ENCODE assay signal across 15 cellular contexts in the genomic region with DNA sequence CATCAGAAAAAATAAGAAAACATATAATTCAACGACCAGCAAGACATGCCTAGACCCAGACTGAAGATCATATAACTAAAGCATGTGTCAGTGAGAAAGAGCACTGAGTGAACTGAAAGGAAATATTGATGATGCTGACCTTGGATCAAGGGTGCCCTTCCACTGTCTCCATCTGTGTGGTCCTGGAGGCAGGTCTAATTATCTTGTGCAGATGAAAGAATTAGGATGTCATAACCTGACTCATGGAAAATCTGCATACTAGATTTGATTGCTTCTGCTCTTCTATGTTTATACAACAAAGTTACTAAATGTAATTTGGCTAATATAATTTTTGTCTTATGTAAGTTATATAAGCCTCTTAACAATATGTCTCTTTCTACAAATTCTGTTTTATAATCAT.
A peak's percentile ranks its signal among the peaks of the same experiment; 100 is the strongest.
DNase-seq lines count a peak whose midpoint lies in the region; ATAC-seq, FAIRE-seq and TF ChIP-seq lines count a peak whose summit lies in the region.
"Had no signal": no experiment of that assay in that cellular context is flagged by ENCODE, and none has a peak within 500 bp of the region (broad histone marks: within the 10 kb centered on the region; RNA-seq: fewer than 3 reads in every experiment).

No MANE protein-coding gene starts in this region.

- ATAC-seq in sciatic nerve (peak; percentile 34), HG03025 (IDR thresholded peaks at IDR 0.05; ENCODE audit: low FRiP score, unreplicated experiment) (no peak), HG02798 (IDR thresholded peaks at IDR 0.05; ENCODE audit: poor library complexity, unreplicated experiment) (no peak)

- H2AFZ ChIP-seq in endothelial cell of umbilical vein (ENCODE audit: low read depth, low read length), result no peak overlapping the region

- no TSS peak for BruUV-seq in Caco-2 (replicated peaks; lab: Mats Ljungman, UMichigan)
- no TSS peak for BruUV-seq in endothelial cell of umbilical vein (replicated peaks; lab: Mats Ljungman, UMichigan)

- CTCF ChIA-PET in Caco-2 (lab: Charles Lee) (no interaction called here), endothelial cell of umbilical vein (lab: Charles Lee) (interaction anchor here (0.8 to 1.6 kb wide), 6 partner anchors 52 to 352 kb away, joined by 3 to 6 read pairs (median 3); a partner anchor contains a TSS)

- no peaks in the 10 kb centered on the region for H4K20me1 ChIP-seq in endothelial cell of umbilical vein (replicated peaks; ENCODE audit: control insufficient read depth, extremely low read depth, insufficient read depth, low read length)

- H3K79me2 ChIP-seq in endothelial cell of umbilical vein (ENCODE audit: control insufficient read depth, insufficient read depth, low read length), result no peaks in the 10 kb centered on the region

- TF ChIP-seq POLR2A in endothelial cell of umbilical vein (IDR thresholded peaks at IDR 0.05; ENCODE audit: low read depth, low read length), result no peak

- no peaks in the 10 kb centered on the region for H3K9me1 ChIP-seq in endothelial cell of umbilical vein (replicated peaks; ENCODE audit: control insufficient read depth, extremely low read depth, insufficient read depth, low read length)

- H3K4me1 Mint-ChIP-seq in Caco-2 (ENCODE audit: low read depth, unreplicated experiment), result peaks cover 32% of the 10 kb centered on the region

- intact Hi-C loops in Caco-2 (cut with micrococcal nuclease; ENCODE audit: unreplicated experiment) (loop anchor here (2.0 to 10.0 kb wide), 2 partner anchors 83 to 253 kb away; no protein-coding TSS in a partner anchor), endothelial cell of umbilical vein (cut with micrococcal nuclease) (loop anchor here (2.0 to 5.0 kb wide), 6 partner anchors 113 to 585 kb away; no protein-coding TSS in a partner anchor), sciatic nerve (cut with DNase I) (no loop called here)

- POLR2A ChIA-PET in Caco-2 (lab: Charles Lee), result no interaction called here
- POLR2A ChIA-PET in endothelial cell of umbilical vein (lab: Charles Lee), result interaction anchor here (0.6 kb wide), 1 partner anchor 340 kb away, joined by 6 read pairs; no protein-coding TSS in a partner anchor

- FAIRE-seq in endothelial cell of umbilical vein (lab: Jason Lieb, UNC), result no peak

- no peak for DNase-seq in Caco-2
- peak; percentile 23 for DNase-seq in M059J (ENCODE audit: low read depth)
- no peak for DNase-seq in endothelial cell of umbilical vein (ENCODE audit: low read depth, low spot score)
- DNase-seq in sciatic nerve (ENCODE audit: low spot score), result no peak
- no peak for DNase-seq in NCI-H526 (lab: John Stamatoyannopoulos, UW)
- DNase-seq in NAMALWA (ENCODE audit: low spot score), result no peak
- DNase-seq: activated CD4-positive, alpha-beta T cell treated with anti-CD3 and anti-CD28 coated beads, Interleukin-2, amount 10 ng/mL, durations not matched to agents 24 days and 14 days; aorta; GOT3; NCI-H146; NCI-H524; T-helper 2 cell had no signal

- no peak overlapping the region for H3K4me3 ChIP-seq in Caco-2 (ENCODE audit: low read depth, low read length)
- no peak overlapping the region for H3K4me3 ChIP-seq in endothelial cell of umbilical vein (replicated peaks in 1 of 3; ENCODE audit: insufficient read depth in 1 of 3, low read depth in 1 of 3, low read length in 3 of 3)

- H3K4me1 ChIP-seq in Caco-2, result peaks cover 33% of the 10 kb centered on the region
- H3K4me1 ChIP-seq in endothelial cell of umbilical vein (ENCODE audit: control insufficient read depth, extremely low read depth, insufficient read depth, low read length), result peaks cover 56% of the 10 kb centered on the region

- peak overlapping the region; percentile 98 for H3K27ac ChIP-seq in endothelial cell of umbilical vein (ENCODE audit: insufficient read depth, low read depth, low read length)

- peak overlapping the region; percentile 61 for H3K4me3 Mint-ChIP-seq in Caco-2 (ENCODE audit: unreplicated experiment)
- H3K4me3 Mint-ChIP-seq: activated CD4-positive, alpha-beta T cell treated with anti-CD3 and anti-CD28 coated beads, Interleukin-2, amount 10 ng/mL, durations not matched to agents 24 days and 14 days had no signal

- dilution Hi-C loops in endothelial cell of umbilical vein (cut with MboI; ENCODE audit: extremely low pct_ligation_motif_present, low sequenced_read_pairs), result loop anchor here (25.0 kb wide), 1 partner anchor 270 kb away; a partner anchor contains a TSS

- no peaks in the 10 kb centered on the region for H3K9me3 ChIP-seq in Caco-2
- H3K9me3 ChIP-seq in endothelial cell of umbilical vein (replicated peaks; ENCODE audit: control insufficient read depth, insufficient read depth, low read length), result no peaks in the 10 kb centered on the region

- no peaks in the 10 kb centered on the region for H3K27me3 Mint-ChIP-seq in Caco-2 (ENCODE audit: insufficient read depth, unreplicated experiment)
- H3K27me3 Mint-ChIP-seq: activated CD4-positive, alpha-beta T cell treated with anti-CD3 and anti-CD28 coated beads, Interleukin-2, amount 10 ng/mL, durations not matched to agents 24 days and 14 days had no signal

- H3K36me3 Mint-ChIP-seq in Caco-2 (ENCODE audit: insufficient read depth, unreplicated experiment), result peaks cover 6% of the 10 kb centered on the region

- TF ChIP-seq CTCF in Caco-2 (IDR thresholded peaks at IDR 0.05; ENCODE audit: insufficient read depth in 1 of 2, low read depth in 1 of 2, low read length in 1 of 2, severe bottlenecking in 1 of 2, unreplicated experiment in 1 of 2), result no peak
- no peak for TF ChIP-seq CTCF in endothelial cell of umbilical vein (IDR thresholded peaks at IDR 0.05; ENCODE audit: extremely low read depth in 1 of 2, insufficient read depth in 1 of 2, low read depth in 1 of 2, low read length in 2 of 2)

- peak overlapping the region; percentile 20 for H3K4me2 ChIP-seq in endothelial cell of umbilical vein (ENCODE audit: insufficient read depth, low read length)

- peak overlapping the region; percentile 86 for H3K27ac Mint-ChIP-seq in Caco-2 (ENCODE audit: unreplicated experiment)
- H3K27ac Mint-ChIP-seq: activated CD4-positive, alpha-beta T cell treated with anti-CD3 and anti-CD28 coated beads, Interleukin-2, amount 10 ng/mL, durations not matched to agents 24 days and 14 days; activated T-cell treated with anti-CD3 and anti-CD28 coated beads, Interleukin-2, amount 50 U/mL, for 72 hours had no signal

- no peaks in the 10 kb centered on the region for H3K27me3 ChIP-seq in Caco-2 (replicated peaks; ENCODE audit: control insufficient read depth, insufficient read depth, low read length)
- H3K27me3 ChIP-seq in endothelial cell of umbilical vein (ENCODE audit: control insufficient read depth in 2 of 2, insufficient read depth in 2 of 2, low read length in 2 of 2), result no peaks in the 10 kb centered on the region

- no peaks in the 10 kb centered on the region for H3K9me3 Mint-ChIP-seq in Caco-2 (ENCODE audit: unreplicated experiment)

- H3K36me3 ChIP-seq in Caco-2 (ENCODE audit: control insufficient read depth, insufficient read depth, low read length) (no peaks in the 10 kb centered on the region), endothelial cell of umbilical vein (ENCODE audit: control insufficient read depth in 2 of 2, extremely low read depth in 1 of 2, insufficient read depth in 2 of 2, low read length in 2 of 2) (no peaks in the 10 kb centered on the region)

- H3K9ac ChIP-seq in endothelial cell of umbilical vein (replicated peaks; ENCODE audit: extremely low read depth, insufficient read depth, low read length), result peak overlapping the region; percentile 48

TF ChIP-seq in endothelial cell of umbilical vein, 7 proteins besides CTCF, POLR2A, EP300 and RAD21:
- TF ChIP-seq FOS (IDR thresholded peaks at IDR 0.05; ENCODE audit: borderline replicate concordance, insufficient read depth, low read length) (no peak), POLR2AphosphoS5 (IDR thresholded peaks at IDR 0.05; ENCODE audit: insufficient read depth, low read depth, low read length) (no peak), JUN (IDR thresholded peaks at IDR 0.05; ENCODE audit: borderline replicate concordance, insufficient read depth, insufficient read length, low read depth) (no peak), MYC (IDR thresholded peaks at IDR 0.05; ENCODE audit: low read depth, low read length) (no peak), EZH2 (IDR thresholded peaks at IDR 0.05; ENCODE audit: borderline replicate concordance, low read depth, low read length, severe bottlenecking) (no peak)
- TF ChIP-seq, protein P1, sequence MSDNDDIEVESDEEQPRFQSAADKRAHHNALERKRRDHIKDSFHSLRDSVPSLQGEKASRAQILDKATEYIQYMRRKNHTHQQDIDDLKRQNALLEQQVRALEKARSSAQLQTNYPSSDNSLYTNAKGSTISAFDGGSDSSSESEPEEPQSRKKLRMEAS (IDR thresholded peaks at IDR 0.05; ENCODE audit: insufficient read depth, insufficient read length), result no peak
